15 cellular contexts compared by ENCODE assay signal in the genomic region with DNA sequence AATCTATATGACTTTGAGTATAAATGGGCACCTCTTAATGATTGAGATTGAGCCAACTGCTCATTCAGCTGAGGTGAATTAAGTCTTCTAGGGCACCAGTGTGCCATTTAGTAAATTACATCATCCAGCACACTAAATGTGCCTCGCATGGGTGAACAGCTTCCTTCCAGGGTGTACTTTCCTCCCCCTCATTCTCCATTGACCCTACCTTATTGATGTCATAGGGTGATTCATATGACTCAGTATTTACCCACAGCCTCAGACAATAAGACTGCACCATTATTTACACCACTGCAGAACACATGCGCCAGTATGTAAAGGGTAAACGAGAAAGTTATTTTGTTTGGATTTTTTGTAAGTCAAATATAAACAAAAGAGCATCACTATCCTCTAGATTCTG.
DNase-seq lines count a peak whose midpoint lies in the region; ATAC-seq, FAIRE-seq and TF ChIP-seq lines count a peak whose summit lies in the region.
"Had no signal": no experiment of that assay in that cellular context is flagged by ENCODE, and none has a peak within 500 bp of the region (broad histone marks: within the 10 kb centered on the region; RNA-seq: fewer than 3 reads in every experiment).

No MANE protein-coding gene starts in this region.

- H3K4me1 ChIP-seq in GM12878 (ENCODE audit: control insufficient read depth, insufficient read depth, low read length) (no peaks in the 10 kb centered on the region), prostate gland (replicated peaks) (no peaks in the 10 kb centered on the region)
- H3K4me1 ChIP-seq: A549 had no signal

- no peak for TF ChIP-seq POLR2A in GM12878 (IDR thresholded peaks at IDR 0.05; ENCODE audit: low read depth, low read length)
- TF ChIP-seq POLR2A in prostate gland (IDR thresholded peaks at IDR 0.05): no peak

- no peaks in the 10 kb centered on the region for H4K20me1 ChIP-seq in GM12878 (ENCODE audit: control insufficient read depth, insufficient read depth)

- H3K27ac ChIP-seq in GM12878 (ENCODE audit: control insufficient read depth, insufficient read depth): no peak overlapping the region
- H3K27ac ChIP-seq in prostate gland: no peak overlapping the region
- H3K27ac ChIP-seq: A549 had no signal

- CTCF ChIA-PET in GM12878 (lab: Yijun Ruan, JAX) (no interaction called here), Calu3 (lab: Charles Lee) (no interaction called here)

- in situ Hi-C loops in ACHN (cut with HindIII; ENCODE audit: low pct_ligation_motif_present, low pct_unique_long_range_greater_than_20kb, low sequenced_read_pairs) (no loop called here), GM12878 (cut with MboI) (no loop called here)

- POLR2A ChIA-PET in GM12878 (lab: Charles Lee): no interaction called here

- no peaks in the 10 kb centered on the region for H3K4me1 Mint-ChIP-seq in Calu3 (ENCODE audit: low read depth, unreplicated experiment)

- no TSS peak for BruUV-seq in GM12878 (replicated peaks; lab: Mats Ljungman, UMichigan)
- BruUV-seq in Calu3 (replicated peaks; lab: Mats Ljungman, UMichigan): no TSS peak

- no peaks in the 10 kb centered on the region for H3K36me3 Mint-ChIP-seq in Calu3 (ENCODE audit: insufficient read depth, unreplicated experiment)

- ATAC-seq in GM12878 (peak; percentile 92), GM19351 (IDR thresholded peaks at IDR 0.05; ENCODE audit: unreplicated experiment) (no peak)
- ATAC-seq: A549, HepG2 had no signal

- RAD21 ChIA-PET in GM12878 (lab: Charles Lee; ENCODE audit: unreplicated experiment): no interaction called here

- FAIRE-seq in GM12878 (lab: Jason Lieb, UNC): no peak
- FAIRE-seq: A549, HepG2 had no signal

- H3K4me2 ChIP-seq in GM12878 (ENCODE audit: control insufficient read depth, insufficient read depth): no peak overlapping the region
- H3K4me2 ChIP-seq: A549 had no signal

- H3K9ac ChIP-seq in GM12878 (ENCODE audit: control insufficient read depth, insufficient read depth, low read length): no peak overlapping the region

- no peak overlapping the region for H3K4me3 Mint-ChIP-seq in Calu3 (ENCODE audit: low read depth, unreplicated experiment)

- H3K9me3 ChIP-seq in GM12878 (replicated peaks; ENCODE audit: control insufficient read depth, insufficient read depth, low read length) (no peaks in the 10 kb centered on the region), prostate gland (no peaks in the 10 kb centered on the region)
- H3K9me3 ChIP-seq: A549 had no signal

- H3K27me3 ChIP-seq in GM12878 (replicated peaks in 1 of 2; ENCODE audit: control insufficient read depth in 2 of 2, insufficient read depth in 2 of 2, low read length in 1 of 2): no peaks in the 10 kb centered on the region
- no peaks in the 10 kb centered on the region for H3K27me3 ChIP-seq in prostate gland (replicated peaks; ENCODE audit: insufficient read depth)

- H3K27me3 Mint-ChIP-seq in Calu3 (ENCODE audit: unreplicated experiment): no peaks in the 10 kb centered on the region

- H3K4me3 ChIP-seq in GM12878 (no peak overlapping the region), prostate gland (no peak overlapping the region)
- H3K4me3 ChIP-seq: A549 had no signal

- no peak overlapping the region for H2AFZ ChIP-seq in GM12878 (ENCODE audit: control insufficient read depth, low read depth, low read length)

- intact Hi-C loops in GM12878 (cut with micrococcal nuclease; ENCODE audit: unreplicated experiment) (no loop called here), prostate gland (cut with DNase I) (no loop called here), Calu3 (cut with micrococcal nuclease; ENCODE audit: unreplicated experiment) (loop anchor here (10.0 kb wide), 1 partner anchor 135 kb away; no protein-coding TSS in a partner anchor)

- no peak for TF ChIP-seq CTCF in GM12878 (IDR thresholded peaks at IDR 0.05 in 2 of 3, conservative IDR thresholded peaks at IDR 0.05 in 1 of 3; ENCODE audit: control insufficient read depth in 2 of 3, extremely low read depth in 1 of 3, insufficient read depth in 1 of 3, low read depth in 3 of 3, low read length in 3 of 3)
- TF ChIP-seq CTCF in prostate gland (IDR thresholded peaks at IDR 0.05): no peak
- TF ChIP-seq CTCF in Calu3 (IDR thresholded peaks at IDR 0.05; ENCODE audit: unreplicated experiment): no peak

- TF ChIP-seq RAD21 in GM12878 (IDR thresholded peaks at IDR 0.05; ENCODE audit: insufficient read depth, low read depth, low read length): no peak

- H3K9me3 Mint-ChIP-seq in Calu3 (ENCODE audit: low read depth, unreplicated experiment): no peaks in the 10 kb centered on the region

- SMC1A ChIA-PET in GM12878 (lab: Charles Lee; ENCODE audit: uncharacterized antibody, unreplicated experiment): no interaction called here

- no peak overlapping the region for H3K27ac Mint-ChIP-seq in Calu3 (ENCODE audit: unreplicated experiment)

- 42% methylated on average over 3 of the region's 3 CpGs for WGBS in GM12878 (ENCODE audit: insufficient coverage, insufficient replicate concordance, low lambda C conversion rate, missing lambda C conversion rate)
- WGBS in prostate gland: 67% methylated on average over 3 of the region's 3 CpGs

- DNase-seq in ACHN (peak; percentile 30), HPDE6-E6E7 (ENCODE audit: extremely low spot score) (peak; percentile 14), NCI-H226 (peak; percentile 50), GM12878 (ENCODE audit: low read depth, low spot score) (peak; percentile 3), prostate gland (ENCODE audit: low spot score) (no peak), cerebellum (ENCODE audit: low spot score) (no peak), Calu3 (no peak)
- DNase-seq: activated naive CD4-positive, alpha-beta T cell treated with anti-CD3 and anti-CD28 coated beads, Interleukin-2, amount 50 U/mL, for 16 hours; DMS 273 treated with DMSO at 0.1 percent for 48 hours; midbrain; NCI-H187 treated with DMSO at 0.1 percent for 48 hours; Right ventricle myocardium superior had no signal

- peak in 1 of 2 experiments; percentile 21; a peak in 1 of 4 replicates for TF ChIP-seq EP300 in GM12878 (IDR thresholded peaks at IDR 0.05; ENCODE audit: borderline replicate concordance in 1 of 2, control insufficient read depth in 1 of 2, low read depth in 2 of 2, low read length in 2 of 2)

- H3K36me3 ChIP-seq in GM12878 (ENCODE audit: control insufficient read depth in 2 of 2, insufficient read depth in 2 of 2, low read length in 1 of 2) (no peaks in the 10 kb centered on the region), prostate gland (no peaks in the 10 kb centered on the region)

- no peaks in the 10 kb centered on the region for H3K79me2 ChIP-seq in GM12878 (ENCODE audit: control insufficient read depth, insufficient read depth, low read length)

TF ChIP-seq in GM12878, 131 proteins besides CTCF, POLR2A, EP300 and RAD21:
- TF ChIP-seq ETV6 (conservative IDR thresholded peaks at IDR 0.05 in 1 of 2, IDR thresholded peaks at IDR 0.05 in 1 of 2; ENCODE audit: borderline replicate concordance in 1 of 2, low read depth in 1 of 2) (no peak), ATF7 (IDR thresholded peaks at IDR 0.05; ENCODE audit: low read depth) (peak; percentile 35; the same call in 1 of the 2 replicates), YBX1 (IDR thresholded peaks at IDR 0.05) (no peak), CHD1 (IDR thresholded peaks at IDR 0.05; ENCODE audit: low read depth, low read length) (no peak), MXI1 (IDR thresholded peaks at IDR 0.05; ENCODE audit: low read depth, low read length) (no peak), JUND (IDR thresholded peaks at IDR 0.05; ENCODE audit: low read depth, low read length) (no peak)
- TF ChIP-seq, protein P1, sequence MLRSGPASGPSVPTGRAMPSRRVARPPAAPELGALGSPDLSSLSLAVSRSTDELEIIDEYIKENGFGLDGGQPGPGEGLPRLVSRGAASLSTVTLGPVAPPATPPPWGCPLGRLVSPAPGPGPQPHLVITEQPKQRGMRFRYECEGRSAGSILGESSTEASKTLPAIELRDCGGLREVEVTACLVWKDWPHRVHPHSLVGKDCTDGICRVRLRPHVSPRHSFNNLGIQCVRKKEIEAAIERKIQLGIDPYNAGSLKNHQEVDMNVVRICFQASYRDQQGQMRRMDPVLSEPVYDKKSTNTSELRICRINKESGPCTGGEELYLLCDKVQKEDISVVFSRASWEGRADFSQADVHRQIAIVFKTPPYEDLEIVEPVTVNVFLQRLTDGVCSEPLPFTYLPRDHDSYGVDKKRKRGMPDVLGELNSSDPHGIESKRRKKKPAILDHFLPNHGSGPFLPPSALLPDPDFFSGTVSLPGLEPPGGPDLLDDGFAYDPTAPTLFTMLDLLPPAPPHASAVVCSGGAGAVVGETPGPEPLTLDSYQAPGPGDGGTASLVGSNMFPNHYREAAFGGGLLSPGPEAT (IDR thresholded peaks at IDR 0.05; ENCODE audit: low read depth): no peak

Comparison
In these comparisons a context has a peak if more than half of its experiments do, and no peak if none do; other contexts are left out.
1. DNase-seq: peak in ACHN (single experiment), HPDE6-E6E7 (single experiment), NCI-H226 (single experiment) and GM12878 (single experiment); none in prostate gland (single experiment), cerebellum (single experiment) and Calu3 (single experiment).